ENCODE assay signal across 1 cellular context in the genomic region with DNA sequence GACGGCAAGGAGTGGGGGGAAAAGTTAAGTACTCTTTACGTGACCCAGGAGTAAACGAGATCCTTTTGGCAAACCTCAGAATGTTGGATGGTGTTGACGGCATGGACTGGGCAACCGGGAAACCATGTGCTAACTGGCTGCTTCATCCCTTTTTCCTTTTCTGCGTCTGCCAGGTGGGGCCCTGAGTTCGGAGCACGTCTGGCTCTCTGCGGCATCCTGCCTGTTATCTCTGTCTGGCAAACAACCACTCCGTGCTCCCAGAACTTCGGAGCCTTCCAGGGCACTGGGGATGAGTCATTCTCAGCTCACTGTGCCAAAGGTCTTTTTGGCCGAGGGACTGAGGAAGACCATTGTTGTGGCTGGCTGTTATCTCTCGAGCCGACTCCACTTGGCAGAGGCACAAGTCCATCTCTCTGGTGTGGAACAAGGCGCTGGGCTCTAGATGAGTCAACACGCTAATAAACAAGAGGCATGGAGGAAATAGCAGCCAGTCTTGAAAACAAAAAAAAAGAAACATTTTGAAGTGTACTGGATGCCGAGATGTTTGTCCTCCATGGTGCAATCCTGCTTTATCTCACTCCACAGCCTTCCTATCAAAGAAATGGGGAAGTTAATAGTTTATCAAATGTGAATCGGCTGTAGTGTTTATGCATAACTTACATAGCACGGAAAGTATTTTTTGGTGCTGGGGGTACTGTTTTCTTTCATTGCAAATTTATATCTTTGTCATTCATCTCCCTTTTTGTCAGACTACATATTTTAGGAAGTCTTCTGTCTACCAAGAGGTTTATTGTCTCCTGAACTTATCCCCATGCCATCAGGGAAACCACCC.
TF ChIP-seq lines count a peak whose summit lies in the region.

No MANE protein-coding gene starts in this region.

TF ChIP-seq in HepG2, 621 proteins besides CTCF, POLR2A, EP300 and RAD21 (continued from another document and continues in another):
- TF ChIP-seq, protein P1, sequence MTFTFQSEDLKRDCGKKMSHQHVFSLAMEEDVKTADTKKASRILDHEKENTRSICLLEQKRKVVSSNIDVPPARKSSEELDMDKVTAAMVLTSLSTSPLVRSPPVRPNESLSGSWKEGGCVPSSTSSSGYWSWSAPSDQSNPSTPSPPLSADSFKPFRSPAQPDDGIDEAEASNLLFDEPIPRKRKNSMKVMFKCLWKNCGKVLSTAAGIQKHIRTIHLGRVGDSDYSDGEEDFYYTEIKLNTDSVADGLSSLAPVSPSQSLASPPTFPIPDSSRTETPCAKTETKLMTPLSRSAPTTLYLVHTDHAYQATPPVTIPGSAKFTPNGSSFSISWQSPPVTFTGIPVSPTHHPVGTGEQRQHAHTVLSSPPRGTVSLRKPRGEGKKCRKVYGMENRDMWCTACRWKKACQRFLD (CRISPR knock-in tag; IDR thresholded peaks at IDR 0.05; ENCODE audit: borderline replicate concordance) = no peak
- TF ChIP-seq ZNF232 (CRISPR knock-in tag; IDR thresholded peaks at IDR 0.05; ENCODE audit: borderline replicate concordance) = no peak
- TF ChIP-seq ZBTB38 (CRISPR knock-in tag; IDR thresholded peaks at IDR 0.05) = peak; percentile 85
- TF ChIP-seq, protein P2, sequence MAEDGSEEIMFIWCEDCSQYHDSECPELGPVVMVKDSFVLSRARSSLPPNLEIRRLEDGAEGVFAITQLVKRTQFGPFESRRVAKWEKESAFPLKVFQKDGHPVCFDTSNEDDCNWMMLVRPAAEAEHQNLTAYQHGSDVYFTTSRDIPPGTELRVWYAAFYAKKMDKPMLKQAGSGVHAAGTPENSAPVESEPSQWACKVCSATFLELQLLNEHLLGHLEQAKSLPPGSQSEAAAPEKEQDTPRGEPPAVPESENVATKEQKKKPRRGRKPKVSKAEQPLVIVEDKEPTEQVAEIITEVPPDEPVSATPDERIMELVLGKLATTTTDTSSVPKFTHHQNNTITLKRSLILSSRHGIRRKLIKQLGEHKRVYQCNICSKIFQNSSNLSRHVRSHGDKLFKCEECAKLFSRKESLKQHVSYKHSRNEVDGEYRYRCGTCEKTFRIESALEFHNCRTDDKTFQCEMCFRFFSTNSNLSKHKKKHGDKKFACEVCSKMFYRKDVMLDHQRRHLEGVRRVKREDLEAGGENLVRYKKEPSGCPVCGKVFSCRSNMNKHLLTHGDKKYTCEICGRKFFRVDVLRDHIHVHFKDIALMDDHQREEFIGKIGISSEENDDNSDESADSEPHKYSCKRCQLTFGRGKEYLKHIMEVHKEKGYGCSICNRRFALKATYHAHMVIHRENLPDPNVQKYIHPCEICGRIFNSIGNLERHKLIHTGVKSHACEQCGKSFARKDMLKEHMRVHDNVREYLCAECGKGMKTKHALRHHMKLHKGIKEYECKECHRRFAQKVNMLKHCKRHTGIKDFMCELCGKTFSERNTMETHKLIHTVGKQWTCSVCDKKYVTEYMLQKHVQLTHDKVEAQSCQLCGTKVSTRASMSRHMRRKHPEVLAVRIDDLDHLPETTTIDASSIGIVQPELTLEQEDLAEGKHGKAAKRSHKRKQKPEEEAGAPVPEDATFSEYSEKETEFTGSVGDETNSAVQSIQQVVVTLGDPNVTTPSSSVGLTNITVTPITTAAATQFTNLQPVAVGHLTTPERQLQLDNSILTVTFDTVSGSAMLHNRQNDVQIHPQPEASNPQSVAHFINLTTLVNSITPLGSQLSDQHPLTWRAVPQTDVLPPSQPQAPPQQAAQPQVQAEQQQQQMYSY (CRISPR knock-in tag; IDR thresholded peaks at IDR 0.05) = 0 out of 2 replicates have a peak, but pooled peaks have one; percentile 14
- TF ChIP-seq CHD2 (IDR thresholded peaks at IDR 0.05; ENCODE audit: low read depth, low read length) = no peak
- peak; percentile 98; the same call in 1 of the 2 replicates for TF ChIP-seq ZNF224 (CRISPR knock-in tag; IDR thresholded peaks at IDR 0.05)
- TF ChIP-seq SPEN (CRISPR knock-in tag; IDR thresholded peaks at IDR 0.05; ENCODE audit: low read depth) = peak; percentile 70; the same call in 1 of the 2 replicates
- TF ChIP-seq ZNF562 (CRISPR knock-in tag; IDR thresholded peaks at IDR 0.05; ENCODE audit: borderline replicate concordance) = no peak
- peak; percentile 54; the same call in 1 of the 2 replicates for TF ChIP-seq ZFX (CRISPR knock-in tag; IDR thresholded peaks at IDR 0.05; ENCODE audit: low read depth)
- TF ChIP-seq, protein P3, sequence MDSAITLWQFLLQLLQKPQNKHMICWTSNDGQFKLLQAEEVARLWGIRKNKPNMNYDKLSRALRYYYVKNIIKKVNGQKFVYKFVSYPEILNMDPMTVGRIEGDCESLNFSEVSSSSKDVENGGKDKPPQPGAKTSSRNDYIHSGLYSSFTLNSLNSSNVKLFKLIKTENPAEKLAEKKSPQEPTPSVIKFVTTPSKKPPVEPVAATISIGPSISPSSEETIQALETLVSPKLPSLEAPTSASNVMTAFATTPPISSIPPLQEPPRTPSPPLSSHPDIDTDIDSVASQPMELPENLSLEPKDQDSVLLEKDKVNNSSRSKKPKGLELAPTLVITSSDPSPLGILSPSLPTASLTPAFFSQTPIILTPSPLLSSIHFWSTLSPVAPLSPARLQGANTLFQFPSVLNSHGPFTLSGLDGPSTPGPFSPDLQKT (CRISPR knock-in tag; IDR thresholded peaks at IDR 0.05; ENCODE audit: borderline replicate concordance) = no peak
- TF ChIP-seq ZNF552 (CRISPR knock-in tag; IDR thresholded peaks at IDR 0.05; ENCODE audit: borderline replicate concordance) = 0 out of 2 replicates have a peak, but pooled peaks have one; percentile 83
- peak; percentile 95 for TF ChIP-seq ZMYM2 (CRISPR knock-in tag; IDR thresholded peaks at IDR 0.05)
- peak; percentile 83; the same call in 1 of the 2 replicates for TF ChIP-seq ZNF431 (CRISPR knock-in tag; IDR thresholded peaks at IDR 0.05; ENCODE audit: borderline replicate concordance, low read depth)
- TF ChIP-seq MED8 (CRISPR knock-in tag; IDR thresholded peaks at IDR 0.05; ENCODE audit: insufficient replicate concordance) = peak; percentile 80
- TF ChIP-seq ZNF34 (CRISPR knock-in tag; IDR thresholded peaks at IDR 0.05; ENCODE audit: borderline replicate concordance) = no peak; the same call in 1 of the 2 replicates
- TF ChIP-seq NKX3-1 (CRISPR knock-in tag; IDR thresholded peaks at IDR 0.05) = no peak
- TF ChIP-seq POLR2AphosphoS5 (IDR thresholded peaks at IDR 0.05; ENCODE audit: low read depth, low read length) = no peak
- TF ChIP-seq, protein P4, sequence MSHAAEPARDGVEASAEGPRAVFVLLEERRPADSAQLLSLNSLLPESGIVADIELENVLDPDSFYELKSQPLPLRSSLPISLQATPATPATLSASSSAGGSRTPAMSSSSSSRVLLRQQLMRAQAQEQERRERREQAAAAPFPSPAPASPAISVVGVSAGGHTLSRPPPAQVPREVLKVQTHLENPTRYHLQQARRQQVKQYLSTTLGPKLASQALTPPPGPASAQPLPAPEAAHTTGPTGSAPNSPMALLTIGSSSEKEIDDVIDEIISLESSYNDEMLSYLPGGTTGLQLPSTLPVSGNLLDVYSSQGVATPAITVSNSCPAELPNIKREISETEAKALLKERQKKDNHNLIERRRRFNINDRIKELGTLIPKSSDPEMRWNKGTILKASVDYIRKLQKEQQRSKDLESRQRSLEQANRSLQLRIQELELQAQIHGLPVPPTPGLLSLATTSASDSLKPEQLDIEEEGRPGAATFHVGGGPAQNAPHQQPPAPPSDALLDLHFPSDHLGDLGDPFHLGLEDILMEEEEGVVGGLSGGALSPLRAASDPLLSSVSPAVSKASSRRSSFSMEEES (CRISPR knock-in tag; IDR thresholded peaks at IDR 0.05) = peak; percentile 62; the same call in 1 of the 2 replicates
- TF ChIP-seq, protein P5, sequence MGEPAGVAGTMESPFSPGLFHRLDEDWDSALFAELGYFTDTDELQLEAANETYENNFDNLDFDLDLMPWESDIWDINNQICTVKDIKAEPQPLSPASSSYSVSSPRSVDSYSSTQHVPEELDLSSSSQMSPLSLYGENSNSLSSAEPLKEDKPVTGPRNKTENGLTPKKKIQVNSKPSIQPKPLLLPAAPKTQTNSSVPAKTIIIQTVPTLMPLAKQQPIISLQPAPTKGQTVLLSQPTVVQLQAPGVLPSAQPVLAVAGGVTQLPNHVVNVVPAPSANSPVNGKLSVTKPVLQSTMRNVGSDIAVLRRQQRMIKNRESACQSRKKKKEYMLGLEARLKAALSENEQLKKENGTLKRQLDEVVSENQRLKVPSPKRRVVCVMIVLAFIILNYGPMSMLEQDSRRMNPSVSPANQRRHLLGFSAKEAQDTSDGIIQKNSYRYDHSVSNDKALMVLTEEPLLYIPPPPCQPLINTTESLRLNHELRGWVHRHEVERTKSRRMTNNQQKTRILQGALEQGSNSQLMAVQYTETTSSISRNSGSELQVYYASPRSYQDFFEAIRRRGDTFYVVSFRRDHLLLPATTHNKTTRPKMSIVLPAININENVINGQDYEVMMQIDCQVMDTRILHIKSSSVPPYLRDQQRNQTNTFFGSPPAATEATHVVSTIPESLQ (CRISPR knock-in tag; conservative IDR thresholded peaks at IDR 0.05) = no peak
- TF ChIP-seq, protein P6, sequence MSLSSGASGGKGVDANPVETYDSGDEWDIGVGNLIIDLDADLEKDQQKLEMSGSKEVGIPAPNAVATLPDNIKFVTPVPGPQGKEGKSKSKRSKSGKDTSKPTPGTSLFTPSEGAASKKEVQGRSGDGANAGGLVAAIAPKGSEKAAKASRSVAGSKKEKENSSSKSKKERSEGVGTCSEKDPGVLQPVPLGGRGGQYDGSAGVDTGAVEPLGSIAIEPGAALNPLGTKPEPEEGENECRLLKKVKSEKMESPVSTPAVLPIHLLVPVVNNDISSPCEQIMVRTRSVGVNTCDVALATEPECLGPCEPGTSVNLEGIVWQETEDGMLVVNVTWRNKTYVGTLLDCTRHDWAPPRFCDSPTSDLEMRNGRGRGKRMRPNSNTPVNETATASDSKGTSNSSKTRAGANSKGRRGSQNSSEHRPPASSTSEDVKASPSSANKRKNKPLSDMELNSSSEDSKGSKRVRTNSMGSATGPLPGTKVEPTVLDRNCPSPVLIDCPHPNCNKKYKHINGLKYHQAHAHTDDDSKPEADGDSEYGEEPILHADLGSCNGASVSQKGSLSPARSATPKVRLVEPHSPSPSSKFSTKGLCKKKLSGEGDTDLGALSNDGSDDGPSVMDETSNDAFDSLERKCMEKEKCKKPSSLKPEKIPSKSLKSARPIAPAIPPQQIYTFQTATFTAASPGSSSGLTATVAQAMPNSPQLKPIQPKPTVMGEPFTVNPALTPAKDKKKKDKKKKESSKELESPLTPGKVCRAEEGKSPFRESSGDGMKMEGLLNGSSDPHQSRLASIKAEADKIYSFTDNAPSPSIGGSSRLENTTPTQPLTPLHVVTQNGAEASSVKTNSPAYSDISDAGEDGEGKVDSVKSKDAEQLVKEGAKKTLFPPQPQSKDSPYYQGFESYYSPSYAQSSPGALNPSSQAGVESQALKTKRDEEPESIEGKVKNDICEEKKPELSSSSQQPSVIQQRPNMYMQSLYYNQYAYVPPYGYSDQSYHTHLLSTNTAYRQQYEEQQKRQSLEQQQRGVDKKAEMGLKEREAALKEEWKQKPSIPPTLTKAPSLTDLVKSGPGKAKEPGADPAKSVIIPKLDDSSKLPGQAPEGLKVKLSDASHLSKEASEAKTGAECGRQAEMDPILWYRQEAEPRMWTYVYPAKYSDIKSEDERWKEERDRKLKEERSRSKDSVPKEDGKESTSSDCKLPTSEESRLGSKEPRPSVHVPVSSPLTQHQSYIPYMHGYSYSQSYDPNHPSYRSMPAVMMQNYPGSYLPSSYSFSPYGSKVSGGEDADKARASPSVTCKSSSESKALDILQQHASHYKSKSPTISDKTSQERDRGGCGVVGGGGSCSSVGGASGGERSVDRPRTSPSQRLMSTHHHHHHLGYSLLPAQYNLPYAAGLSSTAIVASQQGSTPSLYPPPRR (CRISPR knock-in tag; IDR thresholded peaks at IDR 0.05; ENCODE audit: borderline replicate concordance) = peak; percentile 90
- TF ChIP-seq MEIS1 (CRISPR knock-in tag; IDR thresholded peaks at IDR 0.05; ENCODE audit: borderline replicate concordance) = 0 out of 2 replicates have a peak, but pooled peaks have one; percentile 77
- TF ChIP-seq ONECUT2 (CRISPR knock-in tag; IDR thresholded peaks at IDR 0.05) = no peak; the same call in 1 of the 2 replicates
- no peak for TF ChIP-seq U2AF1 (optimal IDR thresholded peaks at IDR 0.05; ENCODE audit: low read depth, low read length)
- TF ChIP-seq, protein P7, sequence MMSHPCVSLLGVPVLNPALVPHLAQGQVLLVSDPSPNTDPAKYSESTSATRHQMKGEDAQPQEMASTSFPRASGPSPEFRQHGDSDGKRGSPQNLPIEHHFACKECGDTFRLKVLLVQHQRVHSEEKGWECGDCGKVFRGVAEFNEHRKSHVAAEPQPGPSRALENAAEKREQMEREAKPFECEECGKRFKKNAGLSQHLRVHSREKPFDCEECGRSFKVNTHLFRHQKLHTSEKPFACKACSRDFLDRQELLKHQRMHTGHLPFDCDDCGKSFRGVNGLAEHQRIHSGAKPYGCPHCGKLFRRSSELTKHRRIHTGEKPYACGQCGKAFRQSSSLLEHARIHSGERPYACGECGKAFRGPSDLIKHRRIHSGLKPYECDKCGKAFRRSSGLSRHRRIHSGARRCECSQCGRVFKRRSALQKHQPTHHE (CRISPR knock-in tag; IDR thresholded peaks at IDR 0.05; ENCODE audit: borderline replicate concordance) = peak; percentile 48; the same call in 1 of the 2 replicates
- 0 out of 2 replicates have a peak, but pooled peaks have one; percentile 83 for TF ChIP-seq ZNF337 (CRISPR knock-in tag; IDR thresholded peaks at IDR 0.05; ENCODE audit: borderline replicate concordance, low read depth)
- TF ChIP-seq, protein P8, sequence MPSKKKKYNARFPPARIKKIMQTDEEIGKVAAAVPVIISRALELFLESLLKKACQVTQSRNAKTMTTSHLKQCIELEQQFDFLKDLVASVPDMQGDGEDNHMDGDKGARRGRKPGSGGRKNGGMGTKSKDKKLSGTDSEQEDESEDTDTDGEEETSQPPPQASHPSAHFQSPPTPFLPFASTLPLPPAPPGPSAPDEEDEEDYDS (CRISPR knock-in tag; IDR thresholded peaks at IDR 0.05) = 0 out of 2 replicates have a peak, but pooled peaks have one; percentile 46
- TF ChIP-seq ATF7 (IDR thresholded peaks at IDR 0.05) = no peak
- peak; percentile 89 for TF ChIP-seq ATF7 (CRISPR knock-in tag; IDR thresholded peaks at IDR 0.05)
- TF ChIP-seq, protein P9, sequence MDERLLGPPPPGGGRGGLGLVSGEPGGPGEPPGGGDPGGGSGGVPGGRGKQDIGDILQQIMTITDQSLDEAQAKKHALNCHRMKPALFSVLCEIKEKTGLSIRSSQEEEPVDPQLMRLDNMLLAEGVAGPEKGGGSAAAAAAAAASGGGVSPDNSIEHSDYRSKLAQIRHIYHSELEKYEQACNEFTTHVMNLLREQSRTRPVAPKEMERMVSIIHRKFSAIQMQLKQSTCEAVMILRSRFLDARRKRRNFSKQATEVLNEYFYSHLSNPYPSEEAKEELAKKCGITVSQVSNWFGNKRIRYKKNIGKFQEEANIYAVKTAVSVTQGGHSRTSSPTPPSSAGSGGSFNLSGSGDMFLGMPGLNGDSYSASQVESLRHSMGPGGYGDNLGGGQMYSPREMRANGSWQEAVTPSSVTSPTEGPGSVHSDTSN (CRISPR knock-in tag; IDR thresholded peaks at IDR 0.05) = no peak
- peak; percentile 48; the same call in 1 of the 2 replicates for TF ChIP-seq KLF6 (CRISPR knock-in tag; IDR thresholded peaks at IDR 0.05)
- TF ChIP-seq IRX3 (CRISPR knock-in tag; IDR thresholded peaks at IDR 0.05; ENCODE audit: borderline replicate concordance, low read depth) = no peak
- TF ChIP-seq SSRP1 (CRISPR knock-in tag; IDR thresholded peaks at IDR 0.05) = peak; percentile 78; the same call in 1 of the 2 replicates
- TF ChIP-seq SRSF9 (IDR thresholded peaks at IDR 0.05; ENCODE audit: borderline replicate concordance, insufficient read depth, low read depth, low read length, poor library complexity, severe bottlenecking) = no peak
- TF ChIP-seq ARNT (IDR thresholded peaks at IDR 0.05) = no peak
- peak; percentile 24; the same call in 1 of the 2 replicates for TF ChIP-seq ZZZ3 (CRISPR knock-in tag; IDR thresholded peaks at IDR 0.05; ENCODE audit: borderline replicate concordance)
- peak; percentile 93; the same call in 1 of the 2 replicates for TF ChIP-seq PAWR (CRISPR knock-in tag; IDR thresholded peaks at IDR 0.05; ENCODE audit: borderline replicate concordance)
- TF ChIP-seq FOXA3 (CRISPR knock-in tag; IDR thresholded peaks at IDR 0.05) = peak; percentile 94
